ENCODE assay signal across 9 cellular contexts in the genomic region with DNA sequence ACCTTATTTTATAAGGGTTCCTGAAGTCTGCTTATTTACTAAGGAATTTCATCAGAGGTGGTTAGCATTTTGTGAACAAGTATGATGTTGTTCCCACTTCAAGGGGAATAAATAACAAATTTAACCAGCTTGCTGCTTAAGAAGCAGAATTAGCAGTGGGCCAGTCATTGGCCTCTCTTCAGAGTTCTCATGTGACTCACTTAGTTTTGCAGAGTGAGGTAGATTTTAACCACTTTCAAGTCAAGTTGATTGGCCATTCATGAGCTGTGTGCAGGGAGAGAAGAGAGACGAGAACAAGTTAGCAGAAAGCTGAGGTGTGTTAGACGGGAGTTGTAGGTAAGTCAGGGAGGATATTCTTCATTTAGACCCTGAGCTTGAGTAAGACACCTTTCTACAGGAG. TPM values are rescaled to one million over a fixed set of nuclear protein-coding genes. Genes with fewer than 3 reads are reported as not detected.
A peak's percentile ranks its signal among the peaks of the same experiment; 100 is the strongest.
DNase-seq lines count a peak whose midpoint lies in the region; ATAC-seq, FAIRE-seq and TF ChIP-seq lines count a peak whose summit lies in the region.
"Had no signal": no experiment of that assay in that cellular context is flagged by ENCODE, and none has a peak within 500 bp of the region (broad histone marks: within the 10 kb centered on the region; RNA-seq: fewer than 3 reads in every experiment).

No MANE protein-coding gene starts in this region.

- H3K4me3 Mint-ChIP-seq in astrocyte (ENCODE audit: unreplicated experiment), result no peak overlapping the region
- peak overlapping the region; percentile 78 for H3K4me3 Mint-ChIP-seq in natural killer cell treated with Interleukin-12 subunit alpha and Interleukin-12 subunit beta and Interleukin-15 and Interleukin-18, amount 100 ng/mL, for 72 hours

- H3K27ac Mint-ChIP-seq in astrocyte (ENCODE audit: unreplicated experiment), result no peak overlapping the region
- peak overlapping the region; percentile 73 to 84 for H3K27ac Mint-ChIP-seq in natural killer cell treated with Interleukin-12 subunit alpha and Interleukin-12 subunit beta and Interleukin-15 and Interleukin-18, amount 100 ng/mL, for 72 hours

- H3K4me2 ChIP-seq in DOHH2 (ENCODE audit: low read length), result peak overlapping the region; percentile 61
- H3K4me2 ChIP-seq in Karpas-422 (ENCODE audit: low read depth, low read length, poor library complexity, severe bottlenecking), result peak overlapping the region; percentile 48
- no peak overlapping the region for H3K4me2 ChIP-seq in astrocyte (ENCODE audit: low read length)
- H3K4me2 ChIP-seq in neuronal stem cell (ENCODE audit: insufficient read depth, low read length, poor library complexity, severe bottlenecking), result no peak overlapping the region

- H3K9me3 Mint-ChIP-seq in astrocyte (ENCODE audit: unreplicated experiment), result no peaks in the 10 kb centered on the region
- H3K9me3 Mint-ChIP-seq in natural killer cell treated with Interleukin-12 subunit alpha and Interleukin-12 subunit beta and Interleukin-15 and Interleukin-18, amount 100 ng/mL, for 72 hours, result no peaks in the 10 kb centered on the region

- H4K8ac ChIP-seq in neuronal stem cell (ENCODE audit: low read depth, low read length), result no peak overlapping the region

- H3K4me3 ChIP-seq in DOHH2 (ENCODE audit: low read length), result peak overlapping the region; percentile 54
- peak overlapping the region; percentile 42 for H3K4me3 ChIP-seq in Karpas-422 (ENCODE audit: low read length)
- H3K4me3 ChIP-seq in astrocyte (ENCODE audit: insufficient read depth, low read depth, low read length), result no peak overlapping the region
- no peak overlapping the region for H3K4me3 ChIP-seq in neuronal stem cell (ENCODE audit: low read length in 2 of 2)

- no peak overlapping the region for H3K18ac ChIP-seq in neuronal stem cell (ENCODE audit: low read length)

- H3K9me3 ChIP-seq in DOHH2 (ENCODE audit: control insufficient read depth, insufficient read depth, low read length), result no peaks in the 10 kb centered on the region
- no peaks in the 10 kb centered on the region for H3K9me3 ChIP-seq in Karpas-422 (ENCODE audit: low read length)
- H3K9me3 ChIP-seq in astrocyte (ENCODE audit: insufficient read depth, low read depth, low read length), result no peaks in the 10 kb centered on the region
- H3K9me3 ChIP-seq in neuronal stem cell (replicated peaks in 1 of 2; ENCODE audit: control insufficient read depth in 2 of 2, insufficient read depth in 1 of 2, low read depth in 1 of 2, low read length in 2 of 2), result no peaks in the 10 kb centered on the region

- peaks cover 92% of the 10 kb centered on the region for H3K4me1 ChIP-seq in DOHH2 (ENCODE audit: control insufficient read depth, low read length)
- peaks cover 99% of the 10 kb centered on the region for H3K4me1 ChIP-seq in Karpas-422 (ENCODE audit: low read length)
- peaks cover 28% of the 10 kb centered on the region for H3K4me1 ChIP-seq in astrocyte (ENCODE audit: insufficient read depth, low read length)
- H3K4me1 ChIP-seq in neuronal stem cell (ENCODE audit: control insufficient read depth in 2 of 2, insufficient read depth in 1 of 2, low read depth in 1 of 2, low read length in 2 of 2), result peaks cover 16 to 21% of the 10 kb centered on the region in 2 donors

- H3K79me2 ChIP-seq in DOHH2 (ENCODE audit: control insufficient read depth, low read length), result peaks cover 100% of the 10 kb centered on the region
- H3K79me2 ChIP-seq in Karpas-422 (ENCODE audit: low read length), result peaks cover 100% of the 10 kb centered on the region
- peaks cover 99% of the 10 kb centered on the region for H3K79me2 ChIP-seq in astrocyte (ENCODE audit: insufficient read depth, low read length)

- H3K27me3 Mint-ChIP-seq in astrocyte (ENCODE audit: low read depth, unreplicated experiment), result no peaks in the 10 kb centered on the region
- H3K27me3 Mint-ChIP-seq in natural killer cell treated with Interleukin-12 subunit alpha and Interleukin-12 subunit beta and Interleukin-15 and Interleukin-18, amount 100 ng/mL, for 72 hours, result no peaks in the 10 kb centered on the region

- H2BK5ac ChIP-seq in neuronal stem cell (ENCODE audit: low read length), result no peak overlapping the region

- H3K9me2 ChIP-seq in DOHH2 (replicated peaks; ENCODE audit: control insufficient read depth, low read length) (no peaks in the 10 kb centered on the region), Karpas-422 (replicated peaks; ENCODE audit: insufficient read depth, low read length) (no peaks in the 10 kb centered on the region)

- H3K4me1 Mint-ChIP-seq in astrocyte (ENCODE audit: low read depth, unreplicated experiment), result peaks cover 59% of the 10 kb centered on the region
- H3K4me1 Mint-ChIP-seq in natural killer cell treated with Interleukin-12 subunit alpha and Interleukin-12 subunit beta and Interleukin-15 and Interleukin-18, amount 100 ng/mL, for 72 hours (ENCODE audit: low read depth in 2 of 2), result peaks cover 64 to 73% of the 10 kb centered on the region in 2 donors

- no peak overlapping the region for H2AK5ac ChIP-seq in neuronal stem cell (ENCODE audit: low read depth, low read length)

- no peak overlapping the region for H3K23ac ChIP-seq in neuronal stem cell (ENCODE audit: low read depth, low read length, poor library complexity)

- TF ChIP-seq CTCF in DOHH2 (IDR thresholded peaks at IDR 0.05; ENCODE audit: low read depth, low read length, poor library complexity, severe bottlenecking) (no peak), astrocyte (IDR thresholded peaks at IDR 0.05; ENCODE audit: insufficient read depth, low read depth, low read length) (no peak)

- no peak overlapping the region for H4K91ac ChIP-seq in neuronal stem cell (ENCODE audit: low read depth, low read length, poor library complexity)

- DNase-seq in Karpas-422 (peak; percentile 56), astrocyte (ENCODE audit: low read depth) (peak; percentile 52), neuronal stem cell (ENCODE audit: low spot score) (no peak), putamen (ENCODE audit: low spot score) (no peak), posterior cingulate gyrus (no peak), left ventricle myocardium superior (no peak)
- no peak for DNase-seq in natural killer cell treated with Interleukin-12 subunit alpha and Interleukin-12 subunit beta and Interleukin-15 and Interleukin-18, amount 100 ng/mL, for 72 hours (ENCODE audit: low spot score)
- DNase-seq: NCI-H1105 treated with DMSO at 0.1 percent for 48 hours had no signal

- H4K20me1 ChIP-seq in DOHH2 (ENCODE audit: control insufficient read depth, insufficient read depth, low read depth, low read length) (peaks cover 27% of the 10 kb centered on the region), Karpas-422 (ENCODE audit: insufficient read depth, low read depth, low read length) (peaks cover 89% of the 10 kb centered on the region), astrocyte (ENCODE audit: insufficient read depth, low read length) (peaks cover 98% of the 10 kb centered on the region)

- H2BK120ac ChIP-seq in neuronal stem cell (ENCODE audit: low read depth, low read length), result no peak overlapping the region

- peaks cover 10% of the 10 kb centered on the region; the same call in 1 of the 2 replicates for H3F3A ChIP-seq in DOHH2 (ENCODE audit: control insufficient read depth, insufficient read depth)

- H3K36me3 ChIP-seq in DOHH2 (ENCODE audit: control insufficient read depth, low read length), result peaks cover 45% of the 10 kb centered on the region
- H3K36me3 ChIP-seq in Karpas-422 (ENCODE audit: insufficient read depth, low read length), result peaks cover 33% of the 10 kb centered on the region; the same call in 1 of the 2 replicates
- no peaks in the 10 kb centered on the region for H3K36me3 ChIP-seq in astrocyte (ENCODE audit: insufficient read depth, low read length)
- H3K36me3 ChIP-seq in neuronal stem cell (replicated peaks in 1 of 2; ENCODE audit: control insufficient read depth in 2 of 2, insufficient read depth in 2 of 2, low read length in 2 of 2), result peaks cover 0 to 24% of the 10 kb centered on the region in 2 donors

- no peak for FAIRE-seq in astrocyte (lab: Jason Lieb, UNC)

- H3K79me1 ChIP-seq in neuronal stem cell (ENCODE audit: low read depth, low read length), result peaks cover 3% of the 10 kb centered on the region

- no peak overlapping the region for H2BK15ac ChIP-seq in neuronal stem cell (ENCODE audit: low read length)

- ATAC-seq in natural killer cell treated with Interleukin-12 subunit alpha and Interleukin-12 subunit beta and Interleukin-15 and Interleukin-18, amount 100 ng/mL, for 72 hours, result peak in 1 of 2 donors; percentile 53
- no peak for ATAC-seq in left ventricle myocardium superior

- no peak overlapping the region for H2AFZ ChIP-seq in Karpas-422 (ENCODE audit: low read length)
- H2AFZ ChIP-seq in astrocyte (ENCODE audit: low read depth, low read length), result no peak overlapping the region
- H2AFZ ChIP-seq in neuronal stem cell (ENCODE audit: low read length), result no peak overlapping the region

- no peak overlapping the region for H2BK12ac ChIP-seq in neuronal stem cell (ENCODE audit: low read length)

- no peak overlapping the region for H3K4ac ChIP-seq in neuronal stem cell (ENCODE audit: low read length)

- peaks cover 3% of the 10 kb centered on the region for H3K36me3 Mint-ChIP-seq in astrocyte (ENCODE audit: low read depth, unreplicated experiment)
- peaks cover 4% of the 10 kb centered on the region for H3K36me3 Mint-ChIP-seq in natural killer cell treated with Interleukin-12 subunit alpha and Interleukin-12 subunit beta and Interleukin-15 and Interleukin-18, amount 100 ng/mL, for 72 hours

- peak overlapping the region; percentile 50; the same call in 1 of the 2 replicates for H3K27ac ChIP-seq in DOHH2 (ENCODE audit: low read depth, low read length)
- H3K27ac ChIP-seq in Karpas-422 (ENCODE audit: low read length), result peak overlapping the region; percentile 79
- no peak overlapping the region for H3K27ac ChIP-seq in astrocyte (ENCODE audit: low read depth, low read length)
- H3K27ac ChIP-seq in neuronal stem cell (replicated peaks; ENCODE audit: low read length), result no peak overlapping the region

- H3K9ac ChIP-seq in Karpas-422 (ENCODE audit: low read length) (peak overlapping the region; percentile 36), astrocyte (ENCODE audit: low read length) (no peak overlapping the region), neuronal stem cell (ENCODE audit: low read depth, low read length, poor library complexity) (no peak overlapping the region)

- WGBS in neuronal stem cell (ENCODE audit: extremely low coverage in 2 of 2, insufficient read length in 2 of 2, insufficient replicate concordance in 1 of 2), 2 donors, result no CpG with 5 or more reads among the region's 2 CpGs

- intact Hi-C loops in posterior cingulate gyrus (cut with DNase I), result no loop called here
- intact Hi-C loops in left ventricle myocardium superior (cut with micrococcal nuclease), result no loop called here

- no peak overlapping the region for H3K14ac ChIP-seq in neuronal stem cell (ENCODE audit: low read length)

- H3K27me3 ChIP-seq in DOHH2 (ENCODE audit: control insufficient read depth, low read length) (no peaks in the 10 kb centered on the region), Karpas-422 (ENCODE audit: low read length) (no peaks in the 10 kb centered on the region), astrocyte (ENCODE audit: insufficient read depth, low read length) (no peaks in the 10 kb centered on the region), neuronal stem cell (ENCODE audit: control insufficient read depth in 3 of 3, insufficient read depth in 3 of 3, low read depth in 1 of 3, low read length in 3 of 3) (no peaks in the 10 kb centered on the region)

RNA-seq across cellular contexts. Expression of a gene that starts 18.1 kb away (rescaled TPM):
- 89.5 and 101 TPM in 2 replicates for total RNA-seq in Karpas-422 (2014; rRNA removed; shearing (Covaris generic); ENCODE audit: low replicate concordance)
- total RNA-seq in astrocyte (55.9 and 63.5 TPM in 2 replicates), left ventricle myocardium superior (25.3 TPM)
- total RNA-seq in natural killer cell treated with Interleukin-12 subunit alpha and Interleukin-12 subunit beta and Interleukin-15 and Interleukin-18, amount 100 ng/mL, for 72 hours, result 10 to 100 TPM; 77.5 to 81.2 TPM
- 91.4 TPM for polyA plus RNA-seq in neuronal stem cell (2013, experiment 1 of 2)
- 94.9 TPM for polyA plus RNA-seq in neuronal stem cell (2013, experiment 2 of 2)

Comparison
In these comparisons a context has a peak if more than half of its experiments do, and no peak if none do; other contexts are left out.
1. H3K27ac ChIP-seq: peak in DOHH2 (single experiment) and Karpas-422 (single experiment); none in astrocyte (single experiment) and neuronal stem cell (single experiment).
2. H3K4me2 ChIP-seq: peak in DOHH2 (single experiment) and Karpas-422 (single experiment); none in astrocyte (single experiment) and neuronal stem cell (single experiment).
3. H3K4me3 ChIP-seq: peak in DOHH2 (single experiment) and Karpas-422 (single experiment); none in astrocyte (single experiment) and neuronal stem cell (0 of 2).
4. DNase-seq: peak in Karpas-422 (single experiment) and astrocyte (single experiment); none in natural killer cell treated with Interleukin-12 subunit alpha and Interleukin-12 subunit beta and Interleukin-15 and Interleukin-18, amount 100 ng/mL, for 72 hours (single experiment), neuronal stem cell (single experiment), putamen (single experiment), posterior cingulate gyrus (0 of 10) and left ventricle myocardium superior (single experiment).